Comparison of ENCODE assay signal across 1 cellular context in genomic region chr5:1118738-1119137, GRCh38.
TF ChIP-seq lines count a peak whose summit lies in the region.

No MANE protein-coding gene starts in this region.

TF ChIP-seq in HEK293, 187 proteins besides CTCF, POLR2A, EP300 and RAD21 (continued from another document and continues in another):
- TF ChIP-seq ZIC2 (tag by site-specific recombination; IDR thresholded peaks at IDR 0.05) = peak; percentile 87
- TF ChIP-seq KLF16 (tag by site-specific recombination; IDR thresholded peaks at IDR 0.05) = no peak
- TF ChIP-seq ZFP69B (tag by site-specific recombination; IDR thresholded peaks at IDR 0.05) = no peak
- no peak for TF ChIP-seq ZNF214 (tag by site-specific recombination; IDR thresholded peaks at IDR 0.05; ENCODE audit: borderline replicate concordance)
- TF ChIP-seq TSHZ1 (tag by site-specific recombination; IDR thresholded peaks at IDR 0.05; ENCODE audit: borderline replicate concordance) = no peak
- TF ChIP-seq EGR2 (tag by site-specific recombination; IDR thresholded peaks at IDR 0.05; ENCODE audit: low read depth) = peak; percentile 69
- no peak for TF ChIP-seq IKZF3 (tag by site-specific recombination; IDR thresholded peaks at IDR 0.05)
- no peak for TF ChIP-seq ZNF133 (tag by site-specific recombination; IDR thresholded peaks at IDR 0.05)
- no peak for TF ChIP-seq ZNF596 (tag by site-specific recombination; IDR thresholded peaks at IDR 0.05)
- TF ChIP-seq HOXD13 (CRISPR knock-in tag; IDR thresholded peaks at IDR 0.05; ENCODE audit: borderline replicate concordance) = no peak
- TF ChIP-seq KLF1 (tag by site-specific recombination; IDR thresholded peaks at IDR 0.05) = peak; percentile 44
- no peak for TF ChIP-seq PRDM1 (tag by site-specific recombination; IDR thresholded peaks at IDR 0.05)
- TF ChIP-seq ZNF610 (tag by site-specific recombination; IDR thresholded peaks at IDR 0.05; ENCODE audit: borderline replicate concordance) = no peak
- TF ChIP-seq, protein P1, sequence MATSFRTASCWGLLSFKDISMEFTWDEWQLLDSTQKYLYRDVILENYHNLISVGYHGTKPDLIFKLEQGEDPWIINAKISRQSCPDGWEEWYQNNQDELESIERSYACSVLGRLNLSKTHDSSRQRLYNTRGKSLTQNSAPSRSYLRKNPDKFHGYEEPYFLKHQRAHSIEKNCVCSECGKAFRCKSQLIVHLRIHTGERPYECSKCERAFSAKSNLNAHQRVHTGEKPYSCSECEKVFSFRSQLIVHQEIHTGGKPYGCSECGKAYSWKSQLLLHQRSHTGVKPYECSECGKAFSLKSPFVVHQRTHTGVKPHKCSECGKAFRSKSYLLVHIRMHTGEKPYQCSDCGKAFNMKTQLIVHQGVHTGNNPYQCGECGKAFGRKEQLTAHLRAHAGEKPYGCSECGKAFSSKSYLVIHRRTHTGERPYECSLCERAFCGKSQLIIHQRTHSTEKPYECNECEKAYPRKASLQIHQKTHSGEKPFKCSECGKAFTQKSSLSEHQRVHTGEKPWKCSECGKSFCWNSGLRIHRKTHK (tag by site-specific recombination; IDR thresholded peaks at IDR 0.05) = no peak
- no peak for TF ChIP-seq ZNF366 (tag by site-specific recombination; conservative IDR thresholded peaks at IDR 0.05)
- TF ChIP-seq, protein P2, sequence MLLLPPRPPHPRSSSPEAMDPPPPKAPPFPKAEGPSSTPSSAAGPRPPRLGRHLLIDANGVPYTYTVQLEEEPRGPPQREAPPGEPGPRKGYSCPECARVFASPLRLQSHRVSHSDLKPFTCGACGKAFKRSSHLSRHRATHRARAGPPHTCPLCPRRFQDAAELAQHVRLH (tag by site-specific recombination; IDR thresholded peaks at IDR 0.05) = no peak
- no peak for TF ChIP-seq ZNF701 (tag by site-specific recombination; IDR thresholded peaks at IDR 0.05)
- TF ChIP-seq, protein P3, sequence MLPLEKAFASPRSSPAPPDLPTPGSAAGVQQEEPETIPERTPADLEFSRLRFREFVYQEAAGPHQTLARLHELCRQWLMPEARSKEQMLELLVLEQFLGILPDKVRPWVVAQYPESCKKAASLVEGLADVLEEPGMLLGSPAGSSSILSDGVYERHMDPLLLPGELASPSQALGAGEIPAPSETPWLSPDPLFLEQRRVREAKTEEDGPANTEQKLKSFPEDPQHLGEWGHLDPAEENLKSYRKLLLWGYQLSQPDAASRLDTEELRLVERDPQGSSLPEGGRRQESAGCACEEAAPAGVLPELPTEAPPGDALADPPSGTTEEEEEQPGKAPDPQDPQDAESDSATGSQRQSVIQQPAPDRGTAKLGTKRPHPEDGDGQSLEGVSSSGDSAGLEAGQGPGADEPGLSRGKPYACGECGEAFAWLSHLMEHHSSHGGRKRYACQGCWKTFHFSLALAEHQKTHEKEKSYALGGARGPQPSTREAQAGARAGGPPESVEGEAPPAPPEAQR (tag by site-specific recombination; IDR thresholded peaks at IDR 0.05) = no peak
- no peak for TF ChIP-seq SETDB1 (IDR thresholded peaks at IDR 0.05; ENCODE audit: insufficient read length, low read length)
- TF ChIP-seq ZNF510 (tag by site-specific recombination; IDR thresholded peaks at IDR 0.05; ENCODE audit: insufficient replicate concordance) = no peak
- no peak for TF ChIP-seq ZNF514 (tag by site-specific recombination; IDR thresholded peaks at IDR 0.05)
- TF ChIP-seq, protein P4, sequence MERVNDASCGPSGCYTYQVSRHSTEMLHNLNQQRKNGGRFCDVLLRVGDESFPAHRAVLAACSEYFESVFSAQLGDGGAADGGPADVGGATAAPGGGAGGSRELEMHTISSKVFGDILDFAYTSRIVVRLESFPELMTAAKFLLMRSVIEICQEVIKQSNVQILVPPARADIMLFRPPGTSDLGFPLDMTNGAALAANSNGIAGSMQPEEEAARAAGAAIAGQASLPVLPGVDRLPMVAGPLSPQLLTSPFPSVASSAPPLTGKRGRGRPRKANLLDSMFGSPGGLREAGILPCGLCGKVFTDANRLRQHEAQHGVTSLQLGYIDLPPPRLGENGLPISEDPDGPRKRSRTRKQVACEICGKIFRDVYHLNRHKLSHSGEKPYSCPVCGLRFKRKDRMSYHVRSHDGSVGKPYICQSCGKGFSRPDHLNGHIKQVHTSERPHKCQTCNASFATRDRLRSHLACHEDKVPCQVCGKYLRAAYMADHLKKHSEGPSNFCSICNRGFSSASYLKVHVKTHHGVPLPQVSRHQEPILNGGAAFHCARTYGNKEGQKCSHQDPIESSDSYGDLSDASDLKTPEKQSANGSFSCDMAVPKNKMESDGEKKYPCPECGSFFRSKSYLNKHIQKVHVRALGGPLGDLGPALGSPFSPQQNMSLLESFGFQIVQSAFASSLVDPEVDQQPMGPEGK (tag by site-specific recombination; IDR thresholded peaks at IDR 0.05) = peak; percentile 79
- TF ChIP-seq, protein P5, sequence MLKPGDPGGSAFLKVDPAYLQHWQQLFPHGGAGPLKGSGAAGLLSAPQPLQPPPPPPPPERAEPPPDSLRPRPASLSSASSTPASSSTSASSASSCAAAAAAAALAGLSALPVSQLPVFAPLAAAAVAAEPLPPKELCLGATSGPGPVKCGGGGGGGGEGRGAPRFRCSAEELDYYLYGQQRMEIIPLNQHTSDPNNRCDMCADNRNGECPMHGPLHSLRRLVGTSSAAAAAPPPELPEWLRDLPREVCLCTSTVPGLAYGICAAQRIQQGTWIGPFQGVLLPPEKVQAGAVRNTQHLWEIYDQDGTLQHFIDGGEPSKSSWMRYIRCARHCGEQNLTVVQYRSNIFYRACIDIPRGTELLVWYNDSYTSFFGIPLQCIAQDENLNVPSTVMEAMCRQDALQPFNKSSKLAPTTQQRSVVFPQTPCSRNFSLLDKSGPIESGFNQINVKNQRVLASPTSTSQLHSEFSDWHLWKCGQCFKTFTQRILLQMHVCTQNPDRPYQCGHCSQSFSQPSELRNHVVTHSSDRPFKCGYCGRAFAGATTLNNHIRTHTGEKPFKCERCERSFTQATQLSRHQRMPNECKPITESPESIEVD (tag by site-specific recombination; IDR thresholded peaks at IDR 0.05) = no peak
- no peak for TF ChIP-seq ZNF202 (tag by site-specific recombination; IDR thresholded peaks at IDR 0.05; ENCODE audit: borderline replicate concordance)
- no peak for TF ChIP-seq MYNN (tag by site-specific recombination; IDR thresholded peaks at IDR 0.05; ENCODE audit: borderline replicate concordance)
- TF ChIP-seq ZNF529 (tag by site-specific recombination; IDR thresholded peaks at IDR 0.05; ENCODE audit: insufficient replicate concordance) = no peak
- no peak for TF ChIP-seq ZNF585B (tag by site-specific recombination; IDR thresholded peaks at IDR 0.05)
- TF ChIP-seq YY1 (tag by site-specific recombination; IDR thresholded peaks at IDR 0.05) = no peak
- no peak for TF ChIP-seq AEBP2 (tag by site-specific recombination; IDR thresholded peaks at IDR 0.05; ENCODE audit: borderline replicate concordance)
- TF ChIP-seq ZEB2 (tag by site-specific recombination; IDR thresholded peaks at IDR 0.05) = no peak
- no peak for TF ChIP-seq MZF1 (tag by site-specific recombination; IDR thresholded peaks at IDR 0.05; ENCODE audit: borderline replicate concordance)
- no peak for TF ChIP-seq ZNF639 (tag by site-specific recombination; IDR thresholded peaks at IDR 0.05)
- no peak for TF ChIP-seq ZNF266 (tag by site-specific recombination; IDR thresholded peaks at IDR 0.05; ENCODE audit: low read depth)
- no peak for TF ChIP-seq ZNF473 (tag by site-specific recombination; IDR thresholded peaks at IDR 0.05)
- TF ChIP-seq ZNF16 (tag by site-specific recombination; IDR thresholded peaks at IDR 0.05; ENCODE audit: low read depth) = no peak
- no peak for TF ChIP-seq ZNF777 (tag by site-specific recombination; IDR thresholded peaks at IDR 0.05; ENCODE audit: borderline replicate concordance)
- TF ChIP-seq ZNF621 (tag by site-specific recombination; IDR thresholded peaks at IDR 0.05) = no peak
- TF ChIP-seq ZNF747 (tag by site-specific recombination; IDR thresholded peaks at IDR 0.05) = no peak
- TF ChIP-seq ZNF174 (tag by site-specific recombination; IDR thresholded peaks at IDR 0.05) = no peak
- TF ChIP-seq ZNF776 (tag by site-specific recombination; IDR thresholded peaks at IDR 0.05; ENCODE audit: borderline replicate concordance) = no peak
- no peak for TF ChIP-seq ZBTB48 (tag by site-specific recombination; IDR thresholded peaks at IDR 0.05)
- TF ChIP-seq ZNF157 (tag by site-specific recombination; IDR thresholded peaks at IDR 0.05) = no peak
- no peak for TF ChIP-seq ZNF114 (tag by site-specific recombination; IDR thresholded peaks at IDR 0.05)
- no peak for TF ChIP-seq ZSCAN23 (tag by site-specific recombination; IDR thresholded peaks at IDR 0.05)
- TF ChIP-seq, protein P6, sequence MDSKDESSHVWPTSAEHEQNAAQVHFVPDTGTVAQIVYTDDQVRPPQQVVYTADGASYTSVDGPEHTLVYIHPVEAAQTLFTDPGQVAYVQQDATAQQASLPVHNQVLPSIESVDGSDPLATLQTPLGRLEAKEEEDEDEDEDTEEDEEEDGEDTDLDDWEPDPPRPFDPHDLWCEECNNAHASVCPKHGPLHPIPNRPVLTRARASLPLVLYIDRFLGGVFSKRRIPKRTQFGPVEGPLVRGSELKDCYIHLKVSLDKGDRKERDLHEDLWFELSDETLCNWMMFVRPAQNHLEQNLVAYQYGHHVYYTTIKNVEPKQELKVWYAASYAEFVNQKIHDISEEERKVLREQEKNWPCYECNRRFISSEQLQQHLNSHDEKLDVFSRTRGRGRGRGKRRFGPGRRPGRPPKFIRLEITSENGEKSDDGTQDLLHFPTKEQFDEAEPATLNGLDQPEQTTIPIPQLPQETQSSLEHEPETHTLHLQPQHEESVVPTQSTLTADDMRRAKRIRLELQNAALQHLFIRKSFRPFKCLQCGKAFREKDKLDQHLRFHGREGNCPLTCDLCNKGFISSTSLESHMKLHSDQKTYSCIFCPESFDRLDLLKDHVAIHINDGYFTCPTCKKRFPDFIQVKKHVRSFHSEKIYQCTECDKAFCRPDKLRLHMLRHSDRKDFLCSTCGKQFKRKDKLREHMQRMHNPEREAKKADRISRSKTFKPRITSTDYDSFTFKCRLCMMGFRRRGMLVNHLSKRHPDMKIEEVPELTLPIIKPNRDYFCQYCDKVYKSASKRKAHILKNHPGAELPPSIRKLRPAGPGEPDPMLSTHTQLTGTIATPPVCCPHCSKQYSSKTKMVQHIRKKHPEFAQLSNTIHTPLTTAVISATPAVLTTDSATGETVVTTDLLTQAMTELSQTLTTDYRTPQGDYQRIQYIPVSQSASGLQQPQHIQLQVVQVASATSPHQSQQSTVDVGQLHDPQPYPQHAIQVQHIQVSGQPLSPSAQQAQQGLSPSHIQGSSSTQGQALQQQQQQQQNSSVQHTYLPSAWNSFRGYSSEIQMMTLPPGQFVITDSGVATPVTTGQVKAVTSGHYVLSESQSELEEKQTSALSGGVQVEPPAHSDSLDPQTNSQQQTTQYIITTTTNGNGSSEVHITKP (tag by site-specific recombination; IDR thresholded peaks at IDR 0.05) = no peak
- TF ChIP-seq GLI2 (tag by site-specific recombination; IDR thresholded peaks at IDR 0.05; ENCODE audit: borderline replicate concordance, low read depth) = no peak
- TF ChIP-seq ZBTB17 (tag by site-specific recombination; IDR thresholded peaks at IDR 0.05) = no peak
- no peak for TF ChIP-seq ATF2 (tag by site-specific recombination; IDR thresholded peaks at IDR 0.05; ENCODE audit: low read depth)
- TF ChIP-seq ZNF10 (tag by site-specific recombination; IDR thresholded peaks at IDR 0.05) = no peak
